19 cellular contexts compared by ENCODE assay signal in genomic region chr7:66617295-66617694, GRCh38. TPM values are rescaled to one million over a fixed set of nuclear protein-coding genes. Genes with fewer than 3 reads are reported as not detected.
DNase-seq lines count a peak whose midpoint lies in the region; FAIRE-seq and TF ChIP-seq lines count a peak whose summit lies in the region.
"Had no signal": no experiment of that assay in that cellular context is flagged by ENCODE, and none has a peak within 500 bp of the region (broad histone marks: within the 10 kb centered on the region; RNA-seq: fewer than 3 reads in every experiment).

No MANE protein-coding gene starts in this region.

- H3K4me3 Mint-ChIP-seq in activated T-cell treated with anti-CD3 and anti-CD28 coated beads, Interleukin-2, amount 50 U/mL, for 24 hours, result no peak overlapping the region
- H3K4me3 Mint-ChIP-seq: HFFc6 had no signal

- H3K36me3 ChIP-seq in rectal smooth muscle tissue (ENCODE audit: control insufficient read depth, insufficient read depth, low read length), result no peaks in the 10 kb centered on the region
- H3K36me3 ChIP-seq: Peyer's patch had no signal

- TF ChIP-seq CTCF in fibroblast of villous mesenchyme (IDR thresholded peaks at IDR 0.05; ENCODE audit: insufficient read depth, low read depth, low read length), result no peak

- H3K4me1 Mint-ChIP-seq in activated T-cell treated with anti-CD3 and anti-CD28 coated beads, Interleukin-2, amount 50 U/mL, for 24 hours (ENCODE audit: low read depth), result no peaks in the 10 kb centered on the region

- no peaks in the 10 kb centered on the region for H3K4me1 ChIP-seq in rectal smooth muscle tissue (ENCODE audit: control insufficient read depth, insufficient read depth, low read length)
- H3K4me1 ChIP-seq: Peyer's patch had no signal

- H3K4me3 ChIP-seq in fibroblast of villous mesenchyme (ENCODE audit: low read depth, low read length) (no peak overlapping the region), rectal smooth muscle tissue (ENCODE audit: low read length) (no peak overlapping the region)
- H3K4me3 ChIP-seq: GM12878, Peyer's patch had no signal

- H3K9me3 Mint-ChIP-seq in activated T-cell treated with anti-CD3 and anti-CD28 coated beads, Interleukin-2, amount 50 U/mL, for 24 hours, result no peaks in the 10 kb centered on the region
- H3K9me3 Mint-ChIP-seq: HFFc6 had no signal

- DNase-seq in EH (ENCODE audit: low read depth) (peak; percentile 6), RPMI7951 (ENCODE audit: low read depth) (peak; percentile 9), fibroblast of villous mesenchyme (ENCODE audit: low read depth) (peak; percentile 93), frontal cortex (ENCODE audit: low spot score in 2 of 2) (no peak), NCI-H1930 (lab: John Stamatoyannopoulos, UW) (no peak)
- DNase-seq in activated T-cell treated with anti-CD3 and anti-CD28 coated beads, Interleukin-2, amount 50 U/mL, for 24 hours, result no peak
- no peak for DNase-seq in stimulated activated CD4-positive, alpha-beta T cell treated with anti-CD3 and anti-CD28 coated beads, Interleukin-15, amount 100 ng/mL, for 24 hours
- DNase-seq: Caco-2, HFFc6, KBM-7, NCI-H1092 treated with DMSO at 0.1 percent for 48 hours, NCI-H1694, NCI-H82, Peyer's patch, SHP77 treated with DMSO at 0.1 percent for 48 hours had no signal

- FAIRE-seq in frontal cortex (lab: Jason Lieb, UNC), result no peak
- FAIRE-seq: A204.1, GM12878, HTR-8/SVneo had no signal

- no peaks in the 10 kb centered on the region for H3K27me3 Mint-ChIP-seq in activated T-cell treated with anti-CD3 and anti-CD28 coated beads, Interleukin-2, amount 50 U/mL, for 24 hours

- peak overlapping the region; percentile 42 for H3K27ac ChIP-seq in rectal smooth muscle tissue (ENCODE audit: low read depth, low read length)
- H3K27ac ChIP-seq: Peyer's patch had no signal

- no peaks in the 10 kb centered on the region for H3K27me3 ChIP-seq in rectal smooth muscle tissue (ENCODE audit: control insufficient read depth, insufficient read depth, low read length)
- H3K27me3 ChIP-seq: Peyer's patch had no signal

- H3K9ac ChIP-seq in rectal smooth muscle tissue (ENCODE audit: low read length), result no peak overlapping the region

- H3K27ac Mint-ChIP-seq in activated T-cell treated with anti-CD3 and anti-CD28 coated beads, Interleukin-2, amount 50 U/mL, for 24 hours, result no peak overlapping the region
- H3K27ac Mint-ChIP-seq: HFFc6 had no signal

- no peaks in the 10 kb centered on the region for H3K36me3 Mint-ChIP-seq in activated T-cell treated with anti-CD3 and anti-CD28 coated beads, Interleukin-2, amount 50 U/mL, for 24 hours (ENCODE audit: low read depth)

RNA-seq across cellular contexts. Expression of gene KCTD7, which starts 11.4 kb away (rescaled TPM):
- total RNA-seq in RPMI7951 (2014; rRNA removed; shearing (Covaris generic)), result 7.2 and 7.9 TPM in 2 replicates
- total RNA-seq in fibroblast of villous mesenchyme (11.2 and 12.2 TPM in 2 replicates), frontal cortex (33.8 TPM)

Comparison
In these comparisons a context has a peak if more than half of its experiments do, and no peak if none do; other contexts are left out.
1. DNase-seq: peak in EH (single experiment), RPMI7951 (single experiment) and fibroblast of villous mesenchyme (single experiment); none in frontal cortex (0 of 2), NCI-H1930 (0 of 2), activated T-cell treated with anti-CD3 and anti-CD28 coated beads, Interleukin-2, amount 50 U/mL, for 24 hours (single experiment) and stimulated activated CD4-positive, alpha-beta T cell treated with anti-CD3 and anti-CD28 coated beads, Interleukin-15, amount 100 ng/mL, for 24 hours (single experiment).